Comparison of ENCODE assay signal across 28 cellular contexts in genomic region chr14:26410189-26410685, GRCh38.
"Had no signal": no experiment of that assay in that cellular context is flagged by ENCODE, and none has a peak within 500 bp of the region (broad histone marks: within the 10 kb centered on the region; RNA-seq: fewer than 3 reads in every experiment).

No MANE protein-coding gene starts in this region.

- FAIRE-seq: keratinocyte, pancreas had no signal

- H3K9me3 ChIP-seq: left lung, lower lobe of right lung, mucosa of descending colon, pancreas, prostate gland, stomach, testis, thyroid gland, transverse colon, upper lobe of left lung, vagina had no signal

- ATAC-seq: left colon; left lung; lower lobe of right lung; mucosa of descending colon; naive thymus-derived CD4-positive, alpha-beta T cell; natural killer cell treated with Interleukin-12 subunit alpha and Interleukin-12 subunit beta and Interleukin-15 and Interleukin-18, amount 100 ng/mL, for 72 hours; pancreas; right cardiac atrium; sciatic nerve; stimulated activated naive B cell treated with anti-CD40 and anti-IgM and Interleukin-4, amounts not matched to agents 10 μg/mL and 1 μg/mL and 100 μg/mL, for 72 hours; stimulated activated naive CD8-positive, alpha-beta T cell treated with anti-CD3 and anti-CD28 coated beads, Interleukin-15, Interleukin-2, amounts not matched to agents 100 U/mL and 50 U/mL, for 24 hours had no signal

- H3K36me3 Mint-ChIP-seq: naive thymus-derived CD4-positive, alpha-beta T cell; natural killer cell treated with Interleukin-12 subunit alpha and Interleukin-12 subunit beta and Interleukin-15 and Interleukin-18, amount 100 ng/mL, for 72 hours; stimulated activated naive B cell treated with anti-CD40 and anti-IgM and Interleukin-4, amounts not matched to agents 10 μg/mL and 1 μg/mL and 100 μg/mL, for 72 hours had no signal

- H3K27ac ChIP-seq: left lung, lower lobe of right lung, pancreas, prostate gland, skin epidermis, stomach, testis, thyroid gland, transverse colon, upper lobe of left lung, vagina had no signal

- H3K27me3 ChIP-seq: left lung, pancreas, stomach, testis, thyroid gland, transverse colon, upper lobe of left lung, vagina had no signal

- H3K27ac Mint-ChIP-seq: naive thymus-derived CD4-positive, alpha-beta T cell; natural killer cell treated with Interleukin-12 subunit alpha and Interleukin-12 subunit beta and Interleukin-15 and Interleukin-18, amount 100 ng/mL, for 72 hours; stimulated activated naive B cell treated with anti-CD40 and anti-IgM and Interleukin-4, amounts not matched to agents 10 μg/mL and 1 μg/mL and 100 μg/mL, for 72 hours had no signal

- H3K27me3 Mint-ChIP-seq: naive thymus-derived CD4-positive, alpha-beta T cell; natural killer cell treated with Interleukin-12 subunit alpha and Interleukin-12 subunit beta and Interleukin-15 and Interleukin-18, amount 100 ng/mL, for 72 hours; stimulated activated naive B cell treated with anti-CD40 and anti-IgM and Interleukin-4, amounts not matched to agents 10 μg/mL and 1 μg/mL and 100 μg/mL, for 72 hours had no signal

- H3K4me1 ChIP-seq: left lung, lower lobe of right lung, pancreas, stomach, testis, thyroid gland, upper lobe of left lung, vagina had no signal

- H3K4me3 Mint-ChIP-seq: naive thymus-derived CD4-positive, alpha-beta T cell; natural killer cell treated with Interleukin-12 subunit alpha and Interleukin-12 subunit beta and Interleukin-15 and Interleukin-18, amount 100 ng/mL, for 72 hours; stimulated activated naive B cell treated with anti-CD40 and anti-IgM and Interleukin-4, amounts not matched to agents 10 μg/mL and 1 μg/mL and 100 μg/mL, for 72 hours had no signal

- DNase-seq: hippocampal formation; left colon; left lung; lower lobe of right lung; mammary epithelial cell; midbrain; mucosa of descending colon; naive thymus-derived CD4-positive, alpha-beta T cell; pancreas; posterior cingulate gyrus; right cardiac atrium; stimulated activated CD4-positive, alpha-beta T cell treated with anti-CD3 and anti-CD28 coated beads, Interleukin-12 subunit alpha, Interleukin-12 subunit beta, amount 100 ng/mL, for 4 hours; stimulated activated CD4-positive, alpha-beta T cell treated with anti-CD3 and anti-CD28 coated beads, Interleukin-15, amount 100 ng/mL, for 24 hours; stimulated activated CD4-positive, alpha-beta T cell treated with anti-CD3 and anti-CD28 coated beads, Interleukin-2, amount 100 ng/mL, for 24 hours; stimulated activated CD4-positive, alpha-beta T cell treated with anti-CD3 and anti-CD28 coated beads, Interleukin-4, amount 100 ng/mL, for 1 hour; stimulated activated naive B cell treated with anti-CD40 and anti-IgM and Interleukin-4, amounts not matched to agents 10 μg/mL and 1 μg/mL and 100 μg/mL, for 72 hours; stimulated activated naive CD8-positive, alpha-beta T cell treated with anti-CD3 and anti-CD28 coated beads, Interleukin-15, Interleukin-2, amounts not matched to agents 100 U/mL and 50 U/mL, for 24 hours; stomach; testis; thyroid gland; transverse colon; upper lobe of left lung had no signal

- H3K4me1 Mint-ChIP-seq: naive thymus-derived CD4-positive, alpha-beta T cell; stimulated activated naive B cell treated with anti-CD40 and anti-IgM and Interleukin-4, amounts not matched to agents 10 μg/mL and 1 μg/mL and 100 μg/mL, for 72 hours had no signal

- H3K4me3 ChIP-seq: left lung, lower lobe of right lung, mucosa of descending colon, pancreas, prostate gland, skin epidermis, stomach, testis, thyroid gland, transverse colon, upper lobe of left lung, vagina had no signal

- H3K36me3 ChIP-seq: left lung, lower lobe of right lung, pancreas, prostate gland, stomach, thyroid gland, transverse colon, upper lobe of left lung, vagina had no signal
